In genomic region chr6:95544517-95545225, GRCh38 we compare ENCODE assay signal across 21 cellular contexts. TPM values are rescaled to one million over a fixed set of nuclear protein-coding genes. Genes with fewer than 3 reads are reported as not detected.
A peak's percentile ranks its signal among the peaks of the same experiment; 100 is the strongest.
DNase-seq lines count a peak whose midpoint lies in the region; FAIRE-seq and TF ChIP-seq lines count a peak whose summit lies in the region.
"Had no signal": no experiment of that assay in that cellular context is flagged by ENCODE, and none has a peak within 500 bp of the region (broad histone marks: within the 10 kb centered on the region; RNA-seq: fewer than 3 reads in every experiment).

No MANE protein-coding gene starts in this region.

- TF ChIP-seq EP300 in sigmoid colon (IDR thresholded peaks at IDR 0.05): no peak

- TF ChIP-seq CTCF in ascending aorta (IDR thresholded peaks at IDR 0.05) (no peak), right atrium auricular region (IDR thresholded peaks at IDR 0.05) (no peak), sigmoid colon (IDR thresholded peaks at IDR 0.05) (no peak)

- WGBS in sigmoid colon, 2 donors: 51 to 54% methylated on average over 3 of the region's 3 CpGs

- no peak overlapping the region for H3K4me3 ChIP-seq in ascending aorta
- no peak overlapping the region for H3K4me3 ChIP-seq in right atrium auricular region
- H3K4me3 ChIP-seq in sigmoid colon: no peak overlapping the region
- no peak overlapping the region for H3K4me3 ChIP-seq in HAP-1
- H3K4me3 ChIP-seq: breast epithelium had no signal

- peak; percentile 27 for DNase-seq in CMK (ENCODE audit: low read depth)
- DNase-seq in ascending aorta (ENCODE audit: low spot score in 2 of 2): no peak
- DNase-seq in right atrium auricular region (ENCODE audit: low spot score): no peak
- no peak for DNase-seq in sigmoid colon
- no peak for DNase-seq in HAP-1 (ENCODE audit: low spot score in 2 of 2)
- DNase-seq in activated naive CD4-positive, alpha-beta T cell treated with anti-CD3 and anti-CD28 coated beads, Interleukin-2, amount 50 U/mL, for 16 hours: no peak
- DNase-seq in iPS-NIHi11 (ENCODE audit: low spot score): no peak
- DNase-seq in H54 (ENCODE audit: insufficient read length, low spot score): no peak
- DNase-seq: activated CD4-positive, alpha-beta T cell treated with anti-CD3 and anti-CD28 coated beads, Interleukin-2, amount 50 U/mL, for 1 hour; activated T-cell treated with anti-CD3 and anti-CD28 coated beads, Interleukin-2, amount 50 U/mL, for 48 hours; AML-193; amniotic stem cell; CD4-positive, alpha-beta memory T cell; effector CD8-positive, alpha-beta T cell; NCI-H1092; NCI-H1694 treated with DMSO at 0.1 percent for 48 hours; NCI-H510A; nucleus accumbens; substantia nigra had no signal

- H3K27me3 ChIP-seq in ascending aorta: no peaks in the 10 kb centered on the region
- H3K27me3 ChIP-seq in right atrium auricular region: no peaks in the 10 kb centered on the region
- H3K27me3 ChIP-seq in sigmoid colon: no peaks in the 10 kb centered on the region
- H3K27me3 ChIP-seq in HAP-1 (ENCODE audit: low read depth): no peaks in the 10 kb centered on the region
- H3K27me3 ChIP-seq: breast epithelium had no signal

- FAIRE-seq in H54 (lab: Jason Lieb, UNC): no peak
- FAIRE-seq: GM12891 had no signal

- in situ Hi-C loops in HAP-1 (cut with MboI; ENCODE audit: low sequenced_read_pairs): no loop called here

- TF ChIP-seq POLR2A in sigmoid colon (IDR thresholded peaks at IDR 0.05) (no peak), H54 (IDR thresholded peaks at IDR 0.05; ENCODE audit: low read depth, low read length) (no peak)

- intact Hi-C loops in ascending aorta (cut with DNase I): no loop called here
- intact Hi-C loops in sigmoid colon (cut with DNase I): no loop called here

- H3K9me3 ChIP-seq in ascending aorta (no peaks in the 10 kb centered on the region), right atrium auricular region (no peaks in the 10 kb centered on the region), sigmoid colon (no peaks in the 10 kb centered on the region), HAP-1 (no peaks in the 10 kb centered on the region)
- H3K9me3 ChIP-seq: breast epithelium had no signal

- no peaks in the 10 kb centered on the region for H3K4me1 ChIP-seq in ascending aorta
- peaks cover 0 to 15% of the 10 kb centered on the region in 2 donors for H3K4me1 ChIP-seq in right atrium auricular region
- no peaks in the 10 kb centered on the region for H3K4me1 ChIP-seq in sigmoid colon
- H3K4me1 ChIP-seq in HAP-1: peaks cover 11% of the 10 kb centered on the region
- H3K4me1 ChIP-seq: breast epithelium had no signal

- H3K36me3 ChIP-seq in ascending aorta (no peaks in the 10 kb centered on the region), right atrium auricular region (no peaks in the 10 kb centered on the region), sigmoid colon (no peaks in the 10 kb centered on the region), HAP-1 (replicated peaks) (no peaks in the 10 kb centered on the region)
- H3K36me3 ChIP-seq: breast epithelium had no signal

- H3K27ac ChIP-seq in ascending aorta (peak overlapping the region; percentile 5 to 17), right atrium auricular region (peak overlapping the region; percentile 46 to 53), sigmoid colon (peak overlapping the region; percentile 8 to 54 (median 24))

RNA-seq across cellular contexts. Expression of gene MANEA, which starts 32.7 kb away (rescaled TPM):
- total RNA-seq in ascending aorta (1.9 TPM), right atrium auricular region (1 to 10 TPM; 6.5 to 7.5 TPM), sigmoid colon (10 to 100 TPM in 2 of 4 donors, 1 to 10 TPM in 2; 4.2 to 11.8 (median 7.7) TPM)
- polyA plus RNA-seq in sigmoid colon: 1 to 10 TPM in 1 of 3 donors, under 1 TPM in 2; 0.60 to 3.4 (median 0.92) TPM
